Comparison of ENCODE assay signal across 24 cellular contexts in genomic region chr14:68677476-68677875, GRCh38.
A peak's percentile ranks its signal among the peaks of the same experiment; 100 is the strongest.
DNase-seq lines count a peak whose midpoint lies in the region; ATAC-seq, FAIRE-seq and TF ChIP-seq lines count a peak whose summit lies in the region.
"Had no signal": no experiment of that assay in that cellular context is flagged by ENCODE, and none has a peak within 500 bp of the region (broad histone marks: within the 10 kb centered on the region; RNA-seq: fewer than 3 reads in every experiment).

No MANE protein-coding gene starts in this region.

- no peak for ATAC-seq in K562
- peak; percentile 71 for ATAC-seq in upper lobe of right lung

- no peaks in the 10 kb centered on the region for H3K27me3 ChIP-seq in breast epithelium
- H3K27me3 ChIP-seq in K562 (ENCODE audit: control insufficient read depth in 2 of 2, insufficient read depth in 2 of 2, low read length in 2 of 2), result no peaks in the 10 kb centered on the region; a peak in 1 of 5 replicates
- H3K27me3 ChIP-seq in upper lobe of right lung, result no peaks in the 10 kb centered on the region
- H3K27me3 ChIP-seq in testis, result no peaks in the 10 kb centered on the region
- H3K27me3 ChIP-seq: dorsolateral prefrontal cortex had no signal

- BruUV-seq in MCF 10A (replicated peaks; lab: Mats Ljungman, UMichigan) (no TSS peak), K562 (replicated peaks; lab: Mats Ljungman, UMichigan) (no TSS peak)

- no peak overlapping the region for H3K4me2 ChIP-seq in K562 (ENCODE audit: insufficient read depth, low read length)

- DNase-seq in MCF 10A (ENCODE audit: unreplicated experiment) (peak; percentile 98), breast epithelium (ENCODE audit: low spot score in 2 of 2) (no peak), K562 (ENCODE audit: extremely low read depth in 1 of 4, low spot score in 3 of 4) (no peak), mesothelial cell of epicardium (ENCODE audit: low spot score in 2 of 2, unreplicated experiment in 2 of 2) (no peak), upper lobe of right lung (peak; percentile 56), NK-92 (lab: John Stamatoyannopoulos, UW; ENCODE audit: unreplicated experiment) (no peak), epidermal melanocyte (ENCODE audit: insufficient read length, low spot score) (no peak), testis (no peak)
- DNase-seq: ACHN; activated CD4-positive, CD25-positive, alpha-beta regulatory T cell treated with anti-CD3 and anti-CD28 coated beads, Interleukin-2, amount 50 U/mL, for 72 hours; amniotic stem cell; caudate nucleus; CD4-positive, CD25-positive, alpha-beta regulatory T cell; DMS153; dorsolateral prefrontal cortex; GF-D8; glutamatergic neuron; H9; NCI-H2227 treated with DMSO at 0.1 percent for 48 hours; NCI-H82; stimulated activated CD4-positive, alpha-beta T cell treated with anti-CD3 and anti-CD28 coated beads, Interleukin-4, amount 100 ng/mL, for 1 hour; T-helper 9 cell had no signal

- H3K4me3 ChIP-seq in breast epithelium, result no peak overlapping the region
- H3K4me3 ChIP-seq in K562, result no peak overlapping the region
- no peak overlapping the region for H3K4me3 ChIP-seq in upper lobe of right lung
- H3K4me3 ChIP-seq in testis, result no peak overlapping the region
- H3K4me3 ChIP-seq: dorsolateral prefrontal cortex had no signal

- H3K27ac ChIP-seq in breast epithelium, result no peak overlapping the region
- H3K27ac ChIP-seq in K562 (ENCODE audit: extremely low read depth, low read depth, low read length), result no peak overlapping the region
- H3K27ac ChIP-seq in upper lobe of right lung, result no peak overlapping the region
- no peak overlapping the region for H3K27ac ChIP-seq in testis
- H3K27ac ChIP-seq: dorsolateral prefrontal cortex, parathyroid adenoma had no signal

- no peak overlapping the region for H2AFZ ChIP-seq in K562 (ENCODE audit: low read depth, low read length)
- H2AFZ ChIP-seq: parathyroid adenoma had no signal

- intact Hi-C loops in MCF 10A (cut with micrococcal nuclease), result no loop called here
- intact Hi-C loops in breast epithelium (cut with DNase I; ENCODE audit: low total_unique reads), result no loop called here
- intact Hi-C loops in K562 (cut with micrococcal nuclease), result no loop called here
- intact Hi-C loops in upper lobe of right lung (cut with DNase I), result no loop called here
- intact Hi-C loops in testis (cut with DNase I; ENCODE audit: low total_unique reads), result no loop called here

- no peak for TF ChIP-seq RAD21 in K562 (CRISPR knock-in tag; conservative IDR thresholded peaks at IDR 0.05 in 1 of 2, IDR thresholded peaks at IDR 0.05 in 1 of 2)

- in situ Hi-C loops in K562 (cut with MboI), result no loop called here

- peak overlapping the region; percentile 42 for H3K27ac Mint-ChIP-seq in MCF 10A (ENCODE audit: low read depth, unreplicated experiment)
- peak overlapping the region; percentile 25 for H3K27ac Mint-ChIP-seq in mesothelial cell of epicardium
- H3K27ac Mint-ChIP-seq: activated T-helper 2 cell treated with anti-CD3 and anti-CD28 coated beads, Interferon-gamma antibody, Interleukin-2, Interleukin-4, amounts not matched to agents 10 μg/mL and 5 μg/mL and 100 μg/mL, durations not matched to agents 14 hours and 24 hours and 36 hours; H9 had no signal

- FAIRE-seq in K562 (lab: Jason Lieb, UNC), result no peak

- CTCF ChIA-PET in MCF 10A (lab: Yijun Ruan, JAX), result interaction anchor here (1.0 to 1.4 kb wide), 3 partner anchors 10 to 744 kb away, joined by 3 to 6 read pairs (median 3); no protein-coding TSS in a partner anchor
- CTCF ChIA-PET in K562 (lab: Yijun Ruan, JAX; ENCODE audit: low intra/inter-chr PET ratio), result no interaction called here

- H4K20me1 ChIP-seq in K562 (replicated peaks; ENCODE audit: control insufficient read depth, insufficient read depth, low read length), result no peaks in the 10 kb centered on the region

- TF ChIP-seq CTCF in MCF 10A (IDR thresholded peaks at IDR 0.05; ENCODE audit: unreplicated experiment), result no peak
- no peak for TF ChIP-seq CTCF in breast epithelium (IDR thresholded peaks at IDR 0.05)
- TF ChIP-seq CTCF in K562 (IDR thresholded peaks at IDR 0.05 in 2 of 3, conservative IDR thresholded peaks at IDR 0.05 in 1 of 3; ENCODE audit: insufficient read depth in 2 of 3, low read depth in 1 of 3, low read length in 3 of 3), result no peak
- no peak for TF ChIP-seq CTCF in mesothelial cell of epicardium (IDR thresholded peaks at IDR 0.05; ENCODE audit: unreplicated experiment)
- no peak for TF ChIP-seq CTCF in upper lobe of right lung (IDR thresholded peaks at IDR 0.05)
- TF ChIP-seq CTCF in testis (IDR thresholded peaks at IDR 0.05), result no peak

- TF ChIP-seq POLR2A in breast epithelium (IDR thresholded peaks at IDR 0.05), result no peak
- no peak for TF ChIP-seq POLR2A in K562 (conservative IDR thresholded peaks at IDR 0.05)
- TF ChIP-seq POLR2A in testis (IDR thresholded peaks at IDR 0.05), result no peak

- H3K27me3 Mint-ChIP-seq in MCF 10A (ENCODE audit: insufficient read depth, unreplicated experiment) (no peaks in the 10 kb centered on the region), mesothelial cell of epicardium (ENCODE audit: low read depth) (no peaks in the 10 kb centered on the region)
- H3K27me3 Mint-ChIP-seq: CD4-positive, CD25-positive, alpha-beta regulatory T cell had no signal

- no peaks in the 10 kb centered on the region for H3K36me3 ChIP-seq in breast epithelium
- H3K36me3 ChIP-seq in K562 (ENCODE audit: control insufficient read depth, insufficient read depth, low read length), result no peaks in the 10 kb centered on the region
- no peaks in the 10 kb centered on the region for H3K36me3 ChIP-seq in upper lobe of right lung
- no peaks in the 10 kb centered on the region for H3K36me3 ChIP-seq in testis (ENCODE audit: low read depth, missing control alignments)

- no peaks in the 10 kb centered on the region for H3K4me1 ChIP-seq in breast epithelium
- H3K4me1 ChIP-seq in K562 (replicated peaks in 1 of 2; ENCODE audit: control insufficient read depth in 2 of 2, insufficient read depth in 2 of 2, low read length in 2 of 2), result peaks cover 0 to 14% of the 10 kb centered on the region in 2 experiments; a peak in 3 of 5 replicates
- H3K4me1 ChIP-seq in upper lobe of right lung, result peaks cover 26% of the 10 kb centered on the region
- peaks cover 16% of the 10 kb centered on the region for H3K4me1 ChIP-seq in testis
- H3K4me1 ChIP-seq: parathyroid adenoma had no signal

- H3K9me3 Mint-ChIP-seq in MCF 10A (ENCODE audit: unreplicated experiment), result no peaks in the 10 kb centered on the region
- H3K9me3 Mint-ChIP-seq in mesothelial cell of epicardium, result peaks cover 4% of the 10 kb centered on the region
- H3K9me3 Mint-ChIP-seq: activated T-helper 2 cell treated with anti-CD3 and anti-CD28 coated beads, Interferon-gamma antibody, Interleukin-2, Interleukin-4, amounts not matched to agents 10 μg/mL and 5 μg/mL and 100 μg/mL, durations not matched to agents 14 hours and 24 hours and 36 hours; CD4-positive, CD25-positive, alpha-beta regulatory T cell; H9 had no signal

- TF ChIP-seq EP300 in K562 (IDR thresholded peaks at IDR 0.05; ENCODE audit: low read length), result no peak

- H3K4me1 Mint-ChIP-seq in MCF 10A (ENCODE audit: insufficient read depth, unreplicated experiment), result peaks cover 54% of the 10 kb centered on the region
- H3K4me1 Mint-ChIP-seq in mesothelial cell of epicardium, result peaks cover 64% of the 10 kb centered on the region

- peak overlapping the region; percentile 4 for H3K4me3 Mint-ChIP-seq in MCF 10A (ENCODE audit: unreplicated experiment)
- H3K4me3 Mint-ChIP-seq in mesothelial cell of epicardium, result no peak overlapping the region
- H3K4me3 Mint-ChIP-seq: CD4-positive, CD25-positive, alpha-beta regulatory T cell; H9 had no signal

- H3K36me3 Mint-ChIP-seq in MCF 10A (ENCODE audit: insufficient read depth, unreplicated experiment) (peaks cover 6% of the 10 kb centered on the region), mesothelial cell of epicardium (peaks cover 2% of the 10 kb centered on the region)
- H3K36me3 Mint-ChIP-seq: CD4-positive, CD25-positive, alpha-beta regulatory T cell had no signal

- no peaks in the 10 kb centered on the region for H3K9me3 ChIP-seq in breast epithelium
- H3K9me3 ChIP-seq in K562 (replicated peaks; ENCODE audit: control insufficient read depth, insufficient read depth, low read depth, low read length), result peaks cover 5% of the 10 kb centered on the region
- no peaks in the 10 kb centered on the region for H3K9me3 ChIP-seq in upper lobe of right lung
- H3K9me3 ChIP-seq in testis, result no peaks in the 10 kb centered on the region

- no peak overlapping the region for H3K9ac ChIP-seq in K562 (ENCODE audit: insufficient read depth in 1 of 2, low read depth in 2 of 2, low read length in 2 of 2)
- H3K9ac ChIP-seq: parathyroid adenoma had no signal

- POLR2A ChIA-PET in MCF 10A (lab: Yijun Ruan, JAX) (interaction anchor here (0.6 to 4.0 kb wide), 16 partner anchors 9 to 219 kb away, joined by 3 to 45 read pairs (median 8); partner anchors contain the start of gene ZFP36L1), K562 (lab: Yijun Ruan, JAX) (interaction anchor here (1.5 kb wide), 1 partner anchor 11 kb away, joined by 4 read pairs; no protein-coding TSS in a partner anchor)

- no peaks in the 10 kb centered on the region for H3K79me2 ChIP-seq in K562 (ENCODE audit: control insufficient read depth, insufficient read depth, low read length)
- H3K79me2 ChIP-seq: parathyroid adenoma had no signal

- no peaks in the 10 kb centered on the region for H3K9me1 ChIP-seq in K562 (ENCODE audit: control insufficient read depth, insufficient read depth, low read length)

- 20% methylated on average over 5 of the region's 7 CpGs for WGBS in K562 (ENCODE audit: insufficient coverage, low coverage, missing lambda C conversion rate)
- WGBS in testis, 2 donors, result 84 to 91% methylated on average over 7 of the region's 7 CpGs

TF ChIP-seq in K562, 482 proteins besides CTCF, POLR2A, EP300 and RAD21:
- TF ChIP-seq HLTF (IDR thresholded peaks at IDR 0.05), result no peak
- TF ChIP-seq IFI16 (CRISPR knock-in tag; IDR thresholded peaks at IDR 0.05), result no peak
- peak; percentile 29; the same call in 1 of the 2 replicates for TF ChIP-seq EGR1 (conservative IDR thresholded peaks at IDR 0.05)
- 0 out of 2 replicates have a peak, but pooled peaks have one; percentile 11 for TF ChIP-seq NFIC (IDR thresholded peaks at IDR 0.05)
- TF ChIP-seq TAF1 (IDR thresholded peaks at IDR 0.05; ENCODE audit: control insufficient read depth, extremely low read depth, insufficient read depth, low read length, severe bottlenecking), result no peak
- TF ChIP-seq SAFB (IDR thresholded peaks at IDR 0.05; ENCODE audit: borderline replicate concordance, low read depth, low read length), result no peak
- TF ChIP-seq CREB1 (IDR thresholded peaks at IDR 0.05), result no peak
- no peak for TF ChIP-seq CREB1 (CRISPR knock-in tag; IDR thresholded peaks at IDR 0.05)

Comparison
In these comparisons a context has a peak if more than half of its experiments do, and no peak if none do; other contexts are left out.
1. DNase-seq: peak in MCF 10A (single experiment) and upper lobe of right lung (single experiment); none in breast epithelium (0 of 2), K562 (0 of 4), mesothelial cell of epicardium (0 of 2), NK-92 (single experiment), epidermal melanocyte (single experiment) and testis (single experiment).